1 cellular context compared by ENCODE assay signal in the genomic region with DNA sequence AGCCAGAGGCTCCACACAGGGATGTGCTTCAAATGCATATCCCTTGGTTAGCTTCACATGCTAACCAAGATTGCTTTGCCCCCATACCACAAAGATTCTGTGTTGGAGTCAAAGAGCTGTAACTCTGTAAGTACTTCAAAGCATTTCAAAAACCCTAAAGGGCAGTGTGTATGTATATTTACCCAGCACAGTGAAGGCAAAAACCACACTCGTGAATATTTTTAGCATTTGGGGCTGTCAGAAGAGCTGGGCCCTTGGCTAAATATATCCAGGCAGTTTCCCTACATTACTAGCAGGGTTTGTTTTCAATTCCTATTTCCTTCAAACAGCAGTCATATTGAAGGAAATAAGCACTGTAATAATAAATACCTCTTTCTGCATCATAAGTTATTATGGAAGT.
TF ChIP-seq lines count a peak whose summit lies in the region.

No MANE protein-coding gene starts in this region.

TF ChIP-seq in GM12878, 131 proteins besides CTCF, POLR2A, EP300 and RAD21 (continued from another document):
- peak; percentile 41; the same call in 1 of the 2 replicates for TF ChIP-seq ATF2 (IDR thresholded peaks at IDR 0.05; ENCODE audit: low read length)
- peak; percentile 61 for TF ChIP-seq NFIC (IDR thresholded peaks at IDR 0.05; ENCODE audit: low read depth, low read length)
- peak; percentile 43; the same call in 1 of the 2 replicates for TF ChIP-seq FOXM1 (IDR thresholded peaks at IDR 0.05; ENCODE audit: low read depth, low read length)
- TF ChIP-seq POU2F2 (IDR thresholded peaks at IDR 0.05; ENCODE audit: borderline replicate concordance, low read depth, low read length) = no peak
- TF ChIP-seq HDGF (IDR thresholded peaks at IDR 0.05) = no peak
- peak; percentile 92 for TF ChIP-seq MEF2A (IDR thresholded peaks at IDR 0.05; ENCODE audit: insufficient read depth, low read depth, low read length)
- TF ChIP-seq TCF7 (IDR thresholded peaks at IDR 0.05; ENCODE audit: borderline replicate concordance) = peak; percentile 45; the same call in 1 of the 2 replicates
